14 cellular contexts compared by ENCODE assay signal in the genomic region with DNA sequence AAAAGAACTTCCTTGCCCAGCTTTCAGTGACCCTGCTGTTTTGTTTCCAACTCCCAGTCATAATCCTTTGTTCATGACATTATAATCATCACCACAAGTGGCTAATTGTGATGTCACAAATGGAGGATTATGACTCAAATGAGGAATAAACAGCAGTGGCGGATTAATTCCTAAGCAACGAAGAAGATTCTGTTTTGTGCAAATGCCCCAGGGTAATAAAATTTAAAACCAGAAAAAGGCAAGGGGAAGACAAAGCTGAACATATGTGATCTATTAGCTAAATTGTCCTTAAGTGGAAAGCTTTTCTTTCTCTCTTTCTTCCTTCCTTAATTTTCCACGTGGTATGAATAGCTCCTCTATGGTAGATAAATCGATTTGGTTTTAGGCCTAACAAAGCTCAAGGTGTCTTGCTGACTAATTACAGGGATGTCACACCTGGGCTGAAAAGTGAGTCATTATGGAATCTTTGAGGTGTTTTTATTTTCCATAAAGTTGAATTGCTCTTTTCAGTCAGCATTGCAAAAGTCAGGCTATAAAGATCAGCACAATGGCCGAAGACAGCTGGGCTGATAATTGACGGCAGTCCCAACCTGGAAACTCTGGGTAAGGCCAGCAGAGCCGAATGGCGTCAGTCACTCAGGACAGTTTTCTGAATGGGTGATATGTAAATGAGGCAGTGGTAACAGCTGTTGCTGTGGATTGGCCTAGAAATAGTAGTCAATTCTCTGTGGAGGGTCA.
A peak's percentile ranks its signal among the peaks of the same experiment; 100 is the strongest.
DNase-seq lines count a peak whose midpoint lies in the region; ATAC-seq, FAIRE-seq and TF ChIP-seq lines count a peak whose summit lies in the region.
"Had no signal": no experiment of that assay in that cellular context is flagged by ENCODE, and none has a peak within 500 bp of the region (broad histone marks: within the 10 kb centered on the region; RNA-seq: fewer than 3 reads in every experiment).

No MANE protein-coding gene starts in this region.

- no peaks in the 10 kb centered on the region for H3K36me3 ChIP-seq in ascending aorta
- H3K36me3 ChIP-seq in pancreas = no peaks in the 10 kb centered on the region
- H3K36me3 ChIP-seq: cardiac muscle cell had no signal

- H3K36me3 Mint-ChIP-seq in natural killer cell treated with Interleukin-12 subunit alpha and Interleukin-12 subunit beta and Interleukin-15 and Interleukin-18, amount 100 ng/mL, for 72 hours = no peaks in the 10 kb centered on the region

- H3K4me1 ChIP-seq in ascending aorta (peaks cover 7 to 37% of the 10 kb centered on the region in 2 donors), pancreas (peaks cover 0 to 3% (median 0%) of the 10 kb centered on the region in 3 donors)

- no peaks in the 10 kb centered on the region for H3K4me1 Mint-ChIP-seq in natural killer cell treated with Interleukin-12 subunit alpha and Interleukin-12 subunit beta and Interleukin-15 and Interleukin-18, amount 100 ng/mL, for 72 hours (ENCODE audit: low read depth in 2 of 2)

- no peaks in the 10 kb centered on the region for H3K9me3 ChIP-seq in ascending aorta
- H3K9me3 ChIP-seq in pancreas = no peaks in the 10 kb centered on the region

- H3K4me3 ChIP-seq in ascending aorta (no peak overlapping the region), pancreas (no peak overlapping the region)
- H3K4me3 ChIP-seq: cardiac muscle cell had no signal

- FAIRE-seq in pancreas (lab: Jason Lieb, UNC) = no peak
- FAIRE-seq: GM18507 had no signal

- no peak overlapping the region for H3K4me3 Mint-ChIP-seq in natural killer cell treated with Interleukin-12 subunit alpha and Interleukin-12 subunit beta and Interleukin-15 and Interleukin-18, amount 100 ng/mL, for 72 hours
- H3K4me3 Mint-ChIP-seq: neural crest cell had no signal

- peaks cover 0 to 3% of the 10 kb centered on the region in 2 donors for H3K27me3 Mint-ChIP-seq in natural killer cell treated with Interleukin-12 subunit alpha and Interleukin-12 subunit beta and Interleukin-15 and Interleukin-18, amount 100 ng/mL, for 72 hours

- H3K27me3 ChIP-seq in ascending aorta = no peaks in the 10 kb centered on the region
- no peaks in the 10 kb centered on the region for H3K27me3 ChIP-seq in pancreas
- H3K27me3 ChIP-seq: cardiac muscle cell had no signal

- H3K27ac ChIP-seq in ascending aorta (peak overlapping the region; percentile 75 to 84), pancreas (no peak overlapping the region)
- H3K27ac ChIP-seq: cardiac muscle cell had no signal

- DNase-seq in AG20443 (ENCODE audit: low spot score) (peak; percentile 40), LHCN-M2 (ENCODE audit: low read depth) (peak; percentile 72), ascending aorta (ENCODE audit: low spot score in 2 of 2) (no peak), myocyte (ENCODE audit: low read depth) (peak; percentile 59), glomerular visceral epithelial cell (ENCODE audit: extremely low spot score) (no peak), DMS114 treated with DMSO at 0.1 percent for 48 hours (lab: John Stamatoyannopoulos, UW; ENCODE audit: unreplicated experiment) (no peak), pancreas (no peak)
- DNase-seq in natural killer cell treated with Interleukin-12 subunit alpha and Interleukin-12 subunit beta and Interleukin-15 and Interleukin-18, amount 100 ng/mL, for 72 hours (ENCODE audit: low spot score) = no peak
- DNase-seq: activated CD8-positive, alpha-beta memory T cell treated with anti-CD3 and anti-CD28 coated beads, Interleukin-2, amount 50 U/mL, for 4 hours; NCI-H2029 treated with DMSO at 0.1 percent for 48 hours; T-helper 1 cell had no signal

- TF ChIP-seq CTCF in ascending aorta (IDR thresholded peaks at IDR 0.05) = no peak
- TF ChIP-seq CTCF in pancreas (IDR thresholded peaks at IDR 0.05) = no peak

- intact Hi-C loops in ascending aorta (cut with DNase I) = loop anchor here (5.0 kb wide), 1 partner anchor 46 kb away; no protein-coding TSS in a partner anchor
- intact Hi-C loops in pancreas (cut with DNase I) = no loop called here

- no peak for ATAC-seq in natural killer cell treated with Interleukin-12 subunit alpha and Interleukin-12 subunit beta and Interleukin-15 and Interleukin-18, amount 100 ng/mL, for 72 hours
- no peak for ATAC-seq in pancreas

- WGBS in pancreas, 2 donors = 84 to 89% methylated on average over 8 of the region's 8 CpGs

- peaks cover 2% of the 10 kb centered on the region for H3K9me3 Mint-ChIP-seq in natural killer cell treated with Interleukin-12 subunit alpha and Interleukin-12 subunit beta and Interleukin-15 and Interleukin-18, amount 100 ng/mL, for 72 hours
- H3K9me3 Mint-ChIP-seq: neural crest cell had no signal

- no peak overlapping the region for H3K27ac Mint-ChIP-seq in natural killer cell treated with Interleukin-12 subunit alpha and Interleukin-12 subunit beta and Interleukin-15 and Interleukin-18, amount 100 ng/mL, for 72 hours

Comparison
In these comparisons a context has a peak if more than half of its experiments do, and no peak if none do; other contexts are left out.
1. DNase-seq: peak in AG20443 (single experiment), LHCN-M2 (single experiment) and myocyte (single experiment); none in ascending aorta (0 of 2), natural killer cell treated with Interleukin-12 subunit alpha and Interleukin-12 subunit beta and Interleukin-15 and Interleukin-18, amount 100 ng/mL, for 72 hours (single experiment), glomerular visceral epithelial cell (single experiment), DMS114 treated with DMSO at 0.1 percent for 48 hours (single experiment) and pancreas (0 of 6).
2. H3K27ac ChIP-seq: peak in ascending aorta (2 of 2); none in pancreas (0 of 4).